In the genomic region with DNA sequence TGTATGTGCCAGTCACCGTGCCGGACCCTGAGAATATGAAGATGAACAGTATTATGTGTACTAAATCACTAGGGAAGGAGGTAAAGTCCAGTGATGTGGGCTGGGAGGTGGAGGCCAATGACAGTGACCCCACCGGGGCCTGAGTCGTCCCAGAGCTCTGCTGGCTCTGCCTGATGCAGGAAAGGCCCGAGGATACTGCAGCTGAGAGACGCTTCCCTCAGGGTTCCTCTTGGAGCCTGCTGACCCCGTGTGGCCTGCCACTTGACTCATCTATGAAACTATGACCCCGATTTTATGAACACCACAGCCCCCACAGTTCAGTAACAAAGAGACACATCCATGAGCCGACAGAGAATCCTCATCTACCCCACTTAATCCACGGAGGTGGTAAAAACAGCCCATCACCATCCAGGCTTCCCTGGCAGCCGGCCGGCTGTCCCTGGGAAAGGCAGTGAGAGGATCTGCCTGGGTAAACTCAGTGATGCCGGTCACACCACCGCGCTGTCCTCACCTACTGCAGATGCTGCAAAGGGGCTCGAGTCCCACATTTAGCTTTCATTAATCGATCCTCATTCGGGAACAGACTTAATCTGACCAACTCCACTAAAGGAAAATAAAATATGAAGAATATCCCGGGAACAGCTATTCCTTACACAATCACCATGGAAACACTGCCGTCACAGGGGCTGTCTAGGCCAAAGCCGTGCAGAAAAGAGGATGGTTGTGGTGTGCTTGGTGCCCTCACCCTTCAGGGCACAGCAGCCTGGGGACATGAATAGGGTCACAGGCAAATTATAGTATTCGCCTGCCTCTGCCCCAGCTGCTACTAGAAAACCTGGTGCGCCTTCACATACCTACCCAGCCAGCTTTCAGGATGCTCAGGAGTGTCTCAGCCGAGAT, we compare ENCODE assay signal across 14 cellular contexts.
"Had no signal": no experiment of that assay in that cellular context is flagged by ENCODE, and none has a peak within 500 bp of the region (broad histone marks: within the 10 kb centered on the region; RNA-seq: fewer than 3 reads in every experiment).

No MANE protein-coding gene starts in this region.

- H3K4me3 ChIP-seq: breast epithelium, ovary, smooth muscle cell, tibial nerve, vagina had no signal

- H3K27ac ChIP-seq: breast epithelium, ovary, tibial nerve, vagina had no signal

- H3K9me3 ChIP-seq: breast epithelium, ovary, vagina had no signal

- H3K36me3 ChIP-seq: breast epithelium, ovary, tibial nerve, vagina had no signal

- DNase-seq: activated CD4-positive, alpha-beta memory T cell treated with anti-CD3 and anti-CD28 coated beads for 36 hours; activated CD4-positive, CD25-positive, alpha-beta regulatory T cell treated with anti-CD3 and anti-CD28 coated beads, Interleukin-2, amount 50 U/mL, for 72 hours; activated gamma-delta T cell; activated T-cell treated with anti-CD3 and anti-CD28 coated beads, Interleukin-2, amount 50 U/mL, for 48 hours; endodermal cell; hippocampal formation; mammary epithelial cell; ovary; retina had no signal

- H3K4me1 ChIP-seq: breast epithelium, tibial nerve, vagina had no signal

- ATAC-seq: stimulated activated effector memory CD8-positive, alpha-beta T cell treated with anti-CD3 and anti-CD28 coated beads, Interleukin-12 subunit alpha, Interleukin-12 subunit beta, amount 100 ng/mL, for 72 hours had no signal

- H3K27me3 ChIP-seq: breast epithelium, ovary, tibial nerve, vagina had no signal
